ENCODE assay signal across 1 cellular context in the genomic region with DNA sequence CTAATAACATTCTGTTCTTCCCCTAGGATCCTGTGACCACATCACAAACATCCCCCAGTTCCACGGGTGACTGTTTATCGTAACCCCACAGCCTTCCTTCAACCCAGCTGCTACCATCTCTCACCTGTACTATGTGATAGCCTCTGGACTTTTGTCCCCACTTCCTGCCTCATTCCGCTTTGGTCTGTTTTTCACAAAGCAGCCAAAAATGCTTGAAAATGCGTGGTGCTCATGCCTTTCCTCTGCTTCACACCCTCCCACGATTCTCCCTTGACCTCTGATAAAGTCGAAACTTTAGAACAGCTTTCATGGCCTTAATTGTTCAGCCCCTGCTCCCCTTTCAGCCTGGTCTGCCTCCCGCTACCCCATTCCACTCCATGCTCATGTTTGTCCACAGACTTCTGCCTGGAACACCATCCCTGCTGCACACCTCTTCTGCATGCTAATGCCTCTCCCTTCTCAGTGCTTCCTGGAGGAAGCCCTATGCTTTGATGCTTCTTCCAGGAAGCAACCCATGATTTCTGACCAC.
TF ChIP-seq lines count a peak whose summit lies in the region.

No MANE protein-coding gene starts in this region.

TF ChIP-seq in HepG2, 621 proteins besides CTCF, POLR2A, EP300 and RAD21 (continued from another document and continues in another):
- TF ChIP-seq, protein P1, sequence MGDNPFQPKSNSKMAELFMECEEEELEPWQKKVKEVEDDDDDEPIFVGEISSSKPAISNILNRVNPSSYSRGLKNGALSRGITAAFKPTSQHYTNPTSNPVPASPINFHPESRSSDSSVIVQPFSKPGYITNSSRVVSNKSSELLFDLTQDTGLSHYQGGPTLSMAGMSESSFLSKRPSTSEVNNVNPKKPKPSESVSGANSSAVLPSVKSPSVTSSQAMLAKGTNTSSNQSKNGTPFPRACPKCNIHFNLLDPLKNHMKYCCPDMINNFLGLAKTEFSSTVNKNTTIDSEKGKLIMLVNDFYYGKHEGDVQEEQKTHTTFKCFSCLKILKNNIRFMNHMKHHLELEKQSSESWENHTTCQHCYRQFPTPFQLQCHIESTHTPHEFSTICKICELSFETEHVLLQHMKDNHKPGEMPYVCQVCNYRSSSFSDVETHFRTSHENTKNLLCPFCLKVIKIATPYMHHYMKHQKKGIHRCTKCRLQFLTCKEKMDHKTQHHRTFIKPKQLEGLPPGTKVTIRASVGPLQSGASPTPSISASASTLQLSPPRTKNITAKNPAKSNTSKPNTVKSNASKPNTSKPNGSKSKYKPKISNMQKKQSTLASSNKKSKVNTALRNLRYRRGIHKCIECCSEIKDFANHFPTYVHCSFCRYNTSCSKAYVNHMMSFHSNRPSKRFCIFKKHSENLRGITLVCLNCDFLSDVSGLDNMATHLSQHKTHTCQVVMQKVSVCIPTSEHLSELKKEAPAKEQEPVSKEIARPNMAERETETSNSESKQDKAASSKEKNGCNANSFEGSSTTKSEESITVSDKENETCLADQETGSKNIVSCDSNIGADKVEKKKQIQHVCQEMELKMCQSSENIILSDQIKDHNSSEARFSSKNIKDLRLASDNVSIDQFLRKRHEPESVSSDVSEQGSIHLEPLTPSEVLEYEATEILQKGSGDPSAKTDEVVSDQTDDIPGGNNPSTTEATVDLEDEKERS (CRISPR knock-in tag; IDR thresholded peaks at IDR 0.05) = peak; percentile 51; the same call in 1 of the 2 replicates
- TF ChIP-seq KDM5B (CRISPR knock-in tag; IDR thresholded peaks at IDR 0.05; ENCODE audit: borderline replicate concordance) = 0 out of 2 replicates have a peak, but pooled peaks have one; percentile 22
- TF ChIP-seq, protein P2, sequence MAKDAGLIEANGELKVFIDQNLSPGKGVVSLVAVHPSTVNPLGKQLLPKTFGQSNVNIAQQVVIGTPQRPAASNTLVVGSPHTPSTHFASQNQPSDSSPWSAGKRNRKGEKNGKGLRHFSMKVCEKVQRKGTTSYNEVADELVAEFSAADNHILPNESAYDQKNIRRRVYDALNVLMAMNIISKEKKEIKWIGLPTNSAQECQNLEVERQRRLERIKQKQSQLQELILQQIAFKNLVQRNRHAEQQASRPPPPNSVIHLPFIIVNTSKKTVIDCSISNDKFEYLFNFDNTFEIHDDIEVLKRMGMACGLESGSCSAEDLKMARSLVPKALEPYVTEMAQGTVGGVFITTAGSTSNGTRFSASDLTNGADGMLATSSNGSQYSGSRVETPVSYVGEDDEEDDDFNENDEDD (CRISPR knock-in tag; IDR thresholded peaks at IDR 0.05; ENCODE audit: borderline replicate concordance) = 0 out of 2 replicates have a peak, but pooled peaks have one; percentile 34
- TF ChIP-seq, protein P3, sequence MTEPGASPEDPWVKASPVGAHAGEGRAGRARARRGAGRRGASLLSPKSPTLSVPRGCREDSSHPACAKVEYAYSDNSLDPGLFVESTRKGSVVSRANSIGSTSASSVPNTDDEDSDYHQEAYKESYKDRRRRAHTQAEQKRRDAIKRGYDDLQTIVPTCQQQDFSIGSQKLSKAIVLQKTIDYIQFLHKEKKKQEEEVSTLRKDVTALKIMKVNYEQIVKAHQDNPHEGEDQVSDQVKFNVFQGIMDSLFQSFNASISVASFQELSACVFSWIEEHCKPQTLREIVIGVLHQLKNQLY (CRISPR knock-in tag; IDR thresholded peaks at IDR 0.05) = peak; percentile 52; the same call in 1 of the 2 replicates
- no peak for TF ChIP-seq MTF1 (CRISPR knock-in tag; IDR thresholded peaks at IDR 0.05)
- peak; percentile 74; the same call in 1 of the 2 replicates for TF ChIP-seq MZF1 (CRISPR knock-in tag; IDR thresholded peaks at IDR 0.05; ENCODE audit: borderline replicate concordance)
- TF ChIP-seq, protein P4, sequence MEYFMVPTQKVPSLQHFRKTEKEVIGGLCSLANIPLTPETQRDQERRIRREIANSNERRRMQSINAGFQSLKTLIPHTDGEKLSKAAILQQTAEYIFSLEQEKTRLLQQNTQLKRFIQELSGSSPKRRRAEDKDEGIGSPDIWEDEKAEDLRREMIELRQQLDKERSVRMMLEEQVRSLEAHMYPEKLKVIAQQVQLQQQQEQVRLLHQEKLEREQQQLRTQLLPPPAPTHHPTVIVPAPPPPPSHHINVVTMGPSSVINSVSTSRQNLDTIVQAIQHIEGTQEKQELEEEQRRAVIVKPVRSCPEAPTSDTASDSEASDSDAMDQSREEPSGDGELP (IDR thresholded peaks at IDR 0.05; ENCODE audit: borderline replicate concordance, low read depth) = peak; percentile 86; the same call in 1 of the 2 replicates
- peak; percentile 67; the same call in 1 of the 2 replicates for TF ChIP-seq HOXA3 (CRISPR knock-in tag; IDR thresholded peaks at IDR 0.05)
- TF ChIP-seq ZNF556 (CRISPR knock-in tag; IDR thresholded peaks at IDR 0.05; ENCODE audit: borderline replicate concordance) = 0 out of 2 replicates have a peak, but pooled peaks have one; percentile 65
- TF ChIP-seq, protein P5, sequence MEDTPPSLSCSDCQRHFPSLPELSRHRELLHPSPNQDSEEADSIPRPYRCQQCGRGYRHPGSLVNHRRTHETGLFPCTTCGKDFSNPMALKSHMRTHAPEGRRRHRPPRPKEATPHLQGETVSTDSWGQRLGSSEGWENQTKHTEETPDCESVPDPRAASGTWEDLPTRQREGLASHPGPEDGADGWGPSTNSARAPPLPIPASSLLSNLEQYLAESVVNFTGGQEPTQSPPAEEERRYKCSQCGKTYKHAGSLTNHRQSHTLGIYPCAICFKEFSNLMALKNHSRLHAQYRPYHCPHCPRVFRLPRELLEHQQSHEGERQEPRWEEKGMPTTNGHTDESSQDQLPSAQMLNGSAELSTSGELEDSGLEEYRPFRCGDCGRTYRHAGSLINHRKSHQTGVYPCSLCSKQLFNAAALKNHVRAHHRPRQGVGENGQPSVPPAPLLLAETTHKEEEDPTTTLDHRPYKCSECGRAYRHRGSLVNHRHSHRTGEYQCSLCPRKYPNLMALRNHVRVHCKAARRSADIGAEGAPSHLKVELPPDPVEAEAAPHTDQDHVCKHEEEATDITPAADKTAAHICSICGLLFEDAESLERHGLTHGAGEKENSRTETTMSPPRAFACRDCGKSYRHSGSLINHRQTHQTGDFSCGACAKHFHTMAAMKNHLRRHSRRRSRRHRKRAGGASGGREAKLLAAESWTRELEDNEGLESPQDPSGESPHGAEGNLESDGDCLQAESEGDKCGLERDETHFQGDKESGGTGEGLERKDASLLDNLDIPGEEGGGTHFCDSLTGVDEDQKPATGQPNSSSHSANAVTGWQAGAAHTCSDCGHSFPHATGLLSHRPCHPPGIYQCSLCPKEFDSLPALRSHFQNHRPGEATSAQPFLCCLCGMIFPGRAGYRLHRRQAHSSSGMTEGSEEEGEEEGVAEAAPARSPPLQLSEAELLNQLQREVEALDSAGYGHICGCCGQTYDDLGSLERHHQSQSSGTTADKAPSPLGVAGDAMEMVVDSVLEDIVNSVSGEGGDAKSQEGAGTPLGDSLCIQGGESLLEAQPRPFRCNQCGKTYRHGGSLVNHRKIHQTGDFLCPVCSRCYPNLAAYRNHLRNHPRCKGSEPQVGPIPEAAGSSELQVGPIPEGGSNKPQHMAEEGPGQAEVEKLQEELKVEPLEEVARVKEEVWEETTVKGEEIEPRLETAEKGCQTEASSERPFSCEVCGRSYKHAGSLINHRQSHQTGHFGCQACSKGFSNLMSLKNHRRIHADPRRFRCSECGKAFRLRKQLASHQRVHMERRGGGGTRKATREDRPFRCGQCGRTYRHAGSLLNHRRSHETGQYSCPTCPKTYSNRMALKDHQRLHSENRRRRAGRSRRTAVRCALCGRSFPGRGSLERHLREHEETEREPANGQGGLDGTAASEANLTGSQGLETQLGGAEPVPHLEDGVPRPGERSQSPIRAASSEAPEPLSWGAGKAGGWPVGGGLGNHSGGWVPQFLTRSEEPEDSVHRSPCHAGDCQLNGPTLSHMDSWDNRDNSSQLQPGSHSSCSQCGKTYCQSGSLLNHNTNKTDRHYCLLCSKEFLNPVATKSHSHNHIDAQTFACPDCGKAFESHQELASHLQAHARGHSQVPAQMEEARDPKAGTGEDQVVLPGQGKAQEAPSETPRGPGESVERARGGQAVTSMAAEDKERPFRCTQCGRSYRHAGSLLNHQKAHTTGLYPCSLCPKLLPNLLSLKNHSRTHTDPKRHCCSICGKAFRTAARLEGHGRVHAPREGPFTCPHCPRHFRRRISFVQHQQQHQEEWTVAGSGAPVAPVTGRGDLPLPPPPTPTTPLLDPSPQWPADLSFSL (CRISPR knock-in tag; IDR thresholded peaks at IDR 0.05) = peak; percentile 57; the same call in 1 of the 2 replicates
- TF ChIP-seq HDAC2 (CRISPR knock-in tag; IDR thresholded peaks at IDR 0.05) = peak; percentile 72
- TF ChIP-seq TARDBP (CRISPR knock-in tag; IDR thresholded peaks at IDR 0.05) = peak; percentile 70; the same call in 1 of the 2 replicates
- no peak for TF ChIP-seq HNRNPLL (IDR thresholded peaks at IDR 0.05; ENCODE audit: low read depth, low read length, poor library complexity, severe bottlenecking)
- no peak for TF ChIP-seq CBX5 (CRISPR knock-in tag; IDR thresholded peaks at IDR 0.05; ENCODE audit: borderline replicate concordance)
- TF ChIP-seq, protein P6, sequence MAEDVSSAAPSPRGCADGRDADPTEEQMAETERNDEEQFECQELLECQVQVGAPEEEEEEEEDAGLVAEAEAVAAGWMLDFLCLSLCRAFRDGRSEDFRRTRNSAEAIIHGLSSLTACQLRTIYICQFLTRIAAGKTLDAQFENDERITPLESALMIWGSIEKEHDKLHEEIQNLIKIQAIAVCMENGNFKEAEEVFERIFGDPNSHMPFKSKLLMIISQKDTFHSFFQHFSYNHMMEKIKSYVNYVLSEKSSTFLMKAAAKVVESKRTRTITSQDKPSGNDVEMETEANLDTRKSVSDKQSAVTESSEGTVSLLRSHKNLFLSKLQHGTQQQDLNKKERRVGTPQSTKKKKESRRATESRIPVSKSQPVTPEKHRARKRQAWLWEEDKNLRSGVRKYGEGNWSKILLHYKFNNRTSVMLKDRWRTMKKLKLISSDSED (CRISPR knock-in tag; IDR thresholded peaks at IDR 0.05) = no peak
- TF ChIP-seq, protein P7, sequence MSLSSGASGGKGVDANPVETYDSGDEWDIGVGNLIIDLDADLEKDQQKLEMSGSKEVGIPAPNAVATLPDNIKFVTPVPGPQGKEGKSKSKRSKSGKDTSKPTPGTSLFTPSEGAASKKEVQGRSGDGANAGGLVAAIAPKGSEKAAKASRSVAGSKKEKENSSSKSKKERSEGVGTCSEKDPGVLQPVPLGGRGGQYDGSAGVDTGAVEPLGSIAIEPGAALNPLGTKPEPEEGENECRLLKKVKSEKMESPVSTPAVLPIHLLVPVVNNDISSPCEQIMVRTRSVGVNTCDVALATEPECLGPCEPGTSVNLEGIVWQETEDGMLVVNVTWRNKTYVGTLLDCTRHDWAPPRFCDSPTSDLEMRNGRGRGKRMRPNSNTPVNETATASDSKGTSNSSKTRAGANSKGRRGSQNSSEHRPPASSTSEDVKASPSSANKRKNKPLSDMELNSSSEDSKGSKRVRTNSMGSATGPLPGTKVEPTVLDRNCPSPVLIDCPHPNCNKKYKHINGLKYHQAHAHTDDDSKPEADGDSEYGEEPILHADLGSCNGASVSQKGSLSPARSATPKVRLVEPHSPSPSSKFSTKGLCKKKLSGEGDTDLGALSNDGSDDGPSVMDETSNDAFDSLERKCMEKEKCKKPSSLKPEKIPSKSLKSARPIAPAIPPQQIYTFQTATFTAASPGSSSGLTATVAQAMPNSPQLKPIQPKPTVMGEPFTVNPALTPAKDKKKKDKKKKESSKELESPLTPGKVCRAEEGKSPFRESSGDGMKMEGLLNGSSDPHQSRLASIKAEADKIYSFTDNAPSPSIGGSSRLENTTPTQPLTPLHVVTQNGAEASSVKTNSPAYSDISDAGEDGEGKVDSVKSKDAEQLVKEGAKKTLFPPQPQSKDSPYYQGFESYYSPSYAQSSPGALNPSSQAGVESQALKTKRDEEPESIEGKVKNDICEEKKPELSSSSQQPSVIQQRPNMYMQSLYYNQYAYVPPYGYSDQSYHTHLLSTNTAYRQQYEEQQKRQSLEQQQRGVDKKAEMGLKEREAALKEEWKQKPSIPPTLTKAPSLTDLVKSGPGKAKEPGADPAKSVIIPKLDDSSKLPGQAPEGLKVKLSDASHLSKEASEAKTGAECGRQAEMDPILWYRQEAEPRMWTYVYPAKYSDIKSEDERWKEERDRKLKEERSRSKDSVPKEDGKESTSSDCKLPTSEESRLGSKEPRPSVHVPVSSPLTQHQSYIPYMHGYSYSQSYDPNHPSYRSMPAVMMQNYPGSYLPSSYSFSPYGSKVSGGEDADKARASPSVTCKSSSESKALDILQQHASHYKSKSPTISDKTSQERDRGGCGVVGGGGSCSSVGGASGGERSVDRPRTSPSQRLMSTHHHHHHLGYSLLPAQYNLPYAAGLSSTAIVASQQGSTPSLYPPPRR (CRISPR knock-in tag; IDR thresholded peaks at IDR 0.05; ENCODE audit: borderline replicate concordance) = peak; percentile 55; the same call in 1 of the 2 replicates
- TF ChIP-seq PITX1 (CRISPR knock-in tag; IDR thresholded peaks at IDR 0.05) = peak; percentile 80; the same call in 1 of the 2 replicates
- TF ChIP-seq ISL2 (CRISPR knock-in tag; IDR thresholded peaks at IDR 0.05) = peak; percentile 36; the same call in 1 of the 2 replicates
- peak; percentile 89 for TF ChIP-seq ZNF775 (CRISPR knock-in tag; IDR thresholded peaks at IDR 0.05; ENCODE audit: borderline replicate concordance)
- 0 out of 2 replicates have a peak, but pooled peaks have one; percentile 17 for TF ChIP-seq PPARG (CRISPR knock-in tag; conservative IDR thresholded peaks at IDR 0.05)
- TF ChIP-seq RBFOX2 (IDR thresholded peaks at IDR 0.05; ENCODE audit: low read depth, low read length) = no peak
- TF ChIP-seq ZNF205 (CRISPR knock-in tag; IDR thresholded peaks at IDR 0.05) = 0 out of 2 replicates have a peak, but pooled peaks have one; percentile 43
- TF ChIP-seq, protein P8, sequence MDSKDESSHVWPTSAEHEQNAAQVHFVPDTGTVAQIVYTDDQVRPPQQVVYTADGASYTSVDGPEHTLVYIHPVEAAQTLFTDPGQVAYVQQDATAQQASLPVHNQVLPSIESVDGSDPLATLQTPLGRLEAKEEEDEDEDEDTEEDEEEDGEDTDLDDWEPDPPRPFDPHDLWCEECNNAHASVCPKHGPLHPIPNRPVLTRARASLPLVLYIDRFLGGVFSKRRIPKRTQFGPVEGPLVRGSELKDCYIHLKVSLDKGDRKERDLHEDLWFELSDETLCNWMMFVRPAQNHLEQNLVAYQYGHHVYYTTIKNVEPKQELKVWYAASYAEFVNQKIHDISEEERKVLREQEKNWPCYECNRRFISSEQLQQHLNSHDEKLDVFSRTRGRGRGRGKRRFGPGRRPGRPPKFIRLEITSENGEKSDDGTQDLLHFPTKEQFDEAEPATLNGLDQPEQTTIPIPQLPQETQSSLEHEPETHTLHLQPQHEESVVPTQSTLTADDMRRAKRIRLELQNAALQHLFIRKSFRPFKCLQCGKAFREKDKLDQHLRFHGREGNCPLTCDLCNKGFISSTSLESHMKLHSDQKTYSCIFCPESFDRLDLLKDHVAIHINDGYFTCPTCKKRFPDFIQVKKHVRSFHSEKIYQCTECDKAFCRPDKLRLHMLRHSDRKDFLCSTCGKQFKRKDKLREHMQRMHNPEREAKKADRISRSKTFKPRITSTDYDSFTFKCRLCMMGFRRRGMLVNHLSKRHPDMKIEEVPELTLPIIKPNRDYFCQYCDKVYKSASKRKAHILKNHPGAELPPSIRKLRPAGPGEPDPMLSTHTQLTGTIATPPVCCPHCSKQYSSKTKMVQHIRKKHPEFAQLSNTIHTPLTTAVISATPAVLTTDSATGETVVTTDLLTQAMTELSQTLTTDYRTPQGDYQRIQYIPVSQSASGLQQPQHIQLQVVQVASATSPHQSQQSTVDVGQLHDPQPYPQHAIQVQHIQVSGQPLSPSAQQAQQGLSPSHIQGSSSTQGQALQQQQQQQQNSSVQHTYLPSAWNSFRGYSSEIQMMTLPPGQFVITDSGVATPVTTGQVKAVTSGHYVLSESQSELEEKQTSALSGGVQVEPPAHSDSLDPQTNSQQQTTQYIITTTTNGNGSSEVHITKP (CRISPR knock-in tag; IDR thresholded peaks at IDR 0.05; ENCODE audit: low read depth) = peak; percentile 59
- peak; percentile 57; the same call in 1 of the 2 replicates for TF ChIP-seq ZNF329 (CRISPR knock-in tag; IDR thresholded peaks at IDR 0.05; ENCODE audit: low read depth)
- TF ChIP-seq ZNF382 (CRISPR knock-in tag; IDR thresholded peaks at IDR 0.05; ENCODE audit: borderline replicate concordance) = no peak
- TF ChIP-seq CHCHD3 (CRISPR knock-in tag; IDR thresholded peaks at IDR 0.05) = no peak
